8 cellular contexts compared by ENCODE assay signal in genomic region chr2:112053917-112054846, GRCh38. TPM values are rescaled to one million over a fixed set of nuclear protein-coding genes. Genes with fewer than 3 reads are reported as not detected.
DNase-seq lines count a peak whose midpoint lies in the region; ATAC-seq and TF ChIP-seq lines count a peak whose summit lies in the region.

No MANE protein-coding gene starts in this region.

- ATAC-seq in GM19438 (IDR thresholded peaks at IDR 0.05; ENCODE audit: low read depth, unreplicated experiment) (peak; percentile 56), HG03571 (IDR thresholded peaks at IDR 0.05; ENCODE audit: unreplicated experiment) (peak; percentile 59), lower lobe of right lung (peak; percentile 82 to 85)

- H3K27ac ChIP-seq in dorsolateral prefrontal cortex (peak overlapping the region in 58 of 59 donors; percentile 32 to 96 (median 90)), lower lobe of right lung (peak overlapping the region; percentile 74)

- no peaks in the 10 kb centered on the region for H3K36me3 ChIP-seq in lower lobe of right lung

- H3K4me3 Mint-ChIP-seq in CD14-positive monocyte: peak overlapping the region; percentile 94 to 99
- H3K4me3 Mint-ChIP-seq in activated CD4-positive, alpha-beta memory T cell treated with anti-CD3 and anti-CD28 coated beads for 36 hours: peak overlapping the region; percentile 96

- POLR2A ChIA-PET in activated CD4-positive, alpha-beta memory T cell treated with anti-CD3 and anti-CD28 coated beads for 36 hours (lab: Charles Lee): interaction anchor here (0.5 to 1.6 kb wide), 5 partner anchors 10 to 170 kb away, joined by 3 to 7 read pairs (median 4); partner anchors contain the start of gene ANAPC1

- H3K4me1 Mint-ChIP-seq in CD14-positive monocyte: peaks cover 38% of the 10 kb centered on the region
- H3K4me1 Mint-ChIP-seq in activated CD4-positive, alpha-beta memory T cell treated with anti-CD3 and anti-CD28 coated beads for 36 hours (ENCODE audit: low read depth): peaks cover 38% of the 10 kb centered on the region

- intact Hi-C loops in CD14-positive monocyte (cut with micrococcal nuclease): loop anchor here (5.0 to 10.0 kb wide), 4 partner anchors 47 to 381 kb away; partner anchors contain the start of genes RGPD8 (in 1 of the 2), ZC3H6 (in 1 of the 2) and ZC3H8 (in 1 of the 2)
- intact Hi-C loops in activated CD4-positive, alpha-beta memory T cell treated with anti-CD3 and anti-CD28 coated beads for 36 hours (cut with micrococcal nuclease): loop anchor here (2.0 kb wide), 3 partner anchors 135 to 489 kb away; partner anchors contain the start of genes POLR1B and ZC3H8
- intact Hi-C loops in dorsolateral prefrontal cortex (cut with DNase I): loop anchor here (10.0 kb wide), 3 partner anchors 431 to 1831 kb away; partner anchors contain the start of genes SLC20A1 (in 1 of the 2) and TTL (in 1 of the 2)
- intact Hi-C loops in lower lobe of right lung (cut with DNase I): no loop called here

- TF ChIP-seq CTCF in CD14-positive monocyte (IDR thresholded peaks at IDR 0.05) (no peak), dorsolateral prefrontal cortex (IDR thresholded peaks at IDR 0.05 in 54 of 56, conservative IDR thresholded peaks at IDR 0.05 in 2 of 56; ENCODE audit: low read depth in 1 of 56, partially characterized antibody in 56 of 56) (peak in 4 of 56 donors; percentile 5 to 29 (median 12)), lower lobe of right lung (IDR thresholded peaks at IDR 0.05) (no peak)

- no peaks in the 10 kb centered on the region for H3K9me3 ChIP-seq in lower lobe of right lung

- H3K27me3 ChIP-seq in dorsolateral prefrontal cortex (no peaks in the 10 kb centered on the region), lower lobe of right lung (ENCODE audit: low read depth) (no peaks in the 10 kb centered on the region)

- peaks cover 0 to 3% (median 0%) of the 10 kb centered on the region in 7 donors for H3K9me3 Mint-ChIP-seq in CD14-positive monocyte
- no peaks in the 10 kb centered on the region for H3K9me3 Mint-ChIP-seq in activated CD4-positive, alpha-beta memory T cell treated with anti-CD3 and anti-CD28 coated beads for 36 hours

- H3K27me3 Mint-ChIP-seq in CD14-positive monocyte (ENCODE audit: low read depth in 3 of 3): peaks cover 0 to 7% (median 3%) of the 10 kb centered on the region in 3 donors
- no peaks in the 10 kb centered on the region for H3K27me3 Mint-ChIP-seq in activated CD4-positive, alpha-beta memory T cell treated with anti-CD3 and anti-CD28 coated beads for 36 hours

- H3K27ac Mint-ChIP-seq in CD14-positive monocyte: peak overlapping the region; percentile 94 to 100 (median 98)
- H3K27ac Mint-ChIP-seq in activated CD4-positive, alpha-beta memory T cell treated with anti-CD3 and anti-CD28 coated beads for 36 hours: peak overlapping the region; percentile 98

- peaks cover 11 to 14% of the 10 kb centered on the region in 2 donors for H3K36me3 Mint-ChIP-seq in CD14-positive monocyte
- peaks cover 1% of the 10 kb centered on the region for H3K36me3 Mint-ChIP-seq in activated CD4-positive, alpha-beta memory T cell treated with anti-CD3 and anti-CD28 coated beads for 36 hours

- peaks cover 34% of the 10 kb centered on the region for H3K4me1 ChIP-seq in lower lobe of right lung

- H3K4me3 ChIP-seq in dorsolateral prefrontal cortex (peak overlapping the region; percentile 46 to 95 (median 70)), lower lobe of right lung (peak overlapping the region; percentile 59)

- CTCF ChIA-PET in activated CD4-positive, alpha-beta memory T cell treated with anti-CD3 and anti-CD28 coated beads for 36 hours (lab: Charles Lee): interaction anchor here (0.7 to 1.5 kb wide), 4 partner anchors 156 to 171 kb away, joined by 3 to 11 read pairs (median 6); no protein-coding TSS in a partner anchor

- DNase-seq in CD14-positive monocyte (ENCODE audit: low spot score): peak; percentile 95
- DNase-seq in NCI-H82 (lab: John Stamatoyannopoulos, UW): peak; percentile 99
- DNase-seq in activated CD4-positive, alpha-beta memory T cell treated with anti-CD3 and anti-CD28 coated beads for 36 hours: peak; percentile 98
- peak; percentile 88 to 98 (median 97) for DNase-seq in dorsolateral prefrontal cortex
- peak; percentile 99 for DNase-seq in lower lobe of right lung
- DNase-seq in stimulated activated CD4-positive, alpha-beta T cell treated with anti-CD3 and anti-CD28 coated beads, Interleukin-4, amount 100 ng/mL, for 48 hours (ENCODE audit: low read depth in 2 of 2): peak; percentile 97 to 99

RNA-seq across cellular contexts. Expression of gene TMEM87B, which starts 0.9 kb away (rescaled TPM):
- polyA plus RNA-seq in CD14-positive monocyte: 10 to 100 TPM in 1 of 2 donors, 1 to 10 TPM in 1; 9.1 to 11.4 TPM
- 10 to 100 TPM; 22.3 to 24.1 TPM for total RNA-seq in activated CD4-positive, alpha-beta memory T cell treated with anti-CD3 and anti-CD28 coated beads for 36 hours
- total RNA-seq in dorsolateral prefrontal cortex (10 to 100 TPM in 114 of 120 experiments, 1 to 10 TPM in 6; 7.2 to 27.9 (median 14.7) TPM), lower lobe of right lung (23.6 TPM)

Comparison
In these comparisons a context has a peak if more than half of its experiments do, and no peak if none do; other contexts are left out.
1. Peak in every context shown above with its lines: DNase-seq, ATAC-seq, H3K4me3 ChIP-seq and H3K27ac ChIP-seq.